ENCODE assay signal across 9 cellular contexts in the genomic region with DNA sequence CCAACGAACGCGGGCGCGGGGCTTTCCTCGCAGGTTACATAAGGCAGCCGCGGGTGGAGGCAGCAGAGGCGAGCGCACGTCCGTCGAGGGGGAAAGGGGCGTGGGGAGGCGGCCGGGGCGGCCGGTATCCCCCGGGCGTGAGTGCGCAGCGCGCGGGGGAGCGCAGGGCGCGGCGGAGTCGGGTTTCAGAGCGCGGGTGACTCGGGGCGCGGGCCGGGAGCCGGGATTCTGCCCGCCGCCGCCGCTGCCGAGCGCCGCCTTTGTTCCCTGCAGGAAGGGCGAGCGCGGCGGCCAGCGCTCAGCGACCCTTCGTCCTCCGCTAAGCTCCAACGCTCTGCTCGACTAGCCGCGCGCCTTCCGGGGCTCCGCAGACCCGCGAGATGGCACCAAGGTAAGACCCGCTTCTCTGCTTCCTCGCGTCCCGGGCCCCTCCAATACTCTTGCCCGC.
DNase-seq lines count a peak whose midpoint lies in the region; ATAC-seq lines count a peak whose summit lies in the region.
"Had no signal": no experiment of that assay in that cellular context is flagged by ENCODE, and none has a peak within 500 bp of the region (broad histone marks: within the 10 kb centered on the region; RNA-seq: fewer than 3 reads in every experiment).

TSS of gene COL15A1 (plus strand) at position 226 of the 448 bp plus-strand sequence. CDS start at position 381, 155 bp downstream.

- H3K27ac Mint-ChIP-seq in activated naive CD8-positive, alpha-beta T cell treated with anti-CD3 and anti-CD28 coated beads, Interleukin-2, amount 50 U/mL, for 24 hours: no peak within 1 kb of the TSS
- H3K27ac Mint-ChIP-seq in stimulated activated naive B cell treated with anti-CD40 and anti-IgM and Interleukin-4, amounts not matched to agents 10 μg/mL and 1 μg/mL and 100 μg/mL, for 72 hours: no peak within 1 kb of the TSS

- H3K9me3 ChIP-seq in iPS-20b (ENCODE audit: insufficient read depth, low read depth, low read length): no peaks in the 10 kb centered on the region

- no peaks in the 10 kb centered on the region for H3K36me3 Mint-ChIP-seq in activated naive CD8-positive, alpha-beta T cell treated with anti-CD3 and anti-CD28 coated beads, Interleukin-2, amount 50 U/mL, for 24 hours (ENCODE audit: low read depth)
- H3K36me3 Mint-ChIP-seq in stimulated activated naive B cell treated with anti-CD40 and anti-IgM and Interleukin-4, amounts not matched to agents 10 μg/mL and 1 μg/mL and 100 μg/mL, for 72 hours: no peaks in the 10 kb centered on the region

- peak within 1 kb of the TSS; percentile 25; the same call in 1 of the 2 replicates for H3K9ac ChIP-seq in iPS-20b (ENCODE audit: low read depth, low read length)
- H3K9ac ChIP-seq: BLaER1 treated with 17β-estradiol and CSF1 and Interleukin-3, amounts not matched to agents 10 nM and 100 nM had no signal

- no peak for ATAC-seq in activated naive CD8-positive, alpha-beta T cell treated with anti-CD3 and anti-CD28 coated beads, Interleukin-2, amount 50 U/mL, for 24 hours
- no peak for ATAC-seq in stimulated activated naive B cell treated with anti-CD40 and anti-IgM and Interleukin-4, amounts not matched to agents 10 μg/mL and 1 μg/mL and 100 μg/mL, for 72 hours (replicated peaks)

- H3K27me3 ChIP-seq in iPS-20b (ENCODE audit: insufficient read depth, low read length): peaks cover 80% of the 10 kb centered on the region

- no peaks in the 10 kb centered on the region for H3K9me3 Mint-ChIP-seq in activated naive CD8-positive, alpha-beta T cell treated with anti-CD3 and anti-CD28 coated beads, Interleukin-2, amount 50 U/mL, for 24 hours
- no peaks in the 10 kb centered on the region for H3K9me3 Mint-ChIP-seq in stimulated activated naive B cell treated with anti-CD40 and anti-IgM and Interleukin-4, amounts not matched to agents 10 μg/mL and 1 μg/mL and 100 μg/mL, for 72 hours

- H3K4me1 ChIP-seq in iPS-20b (ENCODE audit: insufficient read depth, low read length): peaks cover 9% of the 10 kb centered on the region; the same call in 1 of the 2 replicates

- H3K27ac ChIP-seq in iPS-20b (ENCODE audit: low read length): no peak within 1 kb of the TSS
- H3K27ac ChIP-seq: BLaER1 treated with 17β-estradiol and CSF1 and Interleukin-3, amounts not matched to agents 10 nM and 100 nM had no signal

- no peaks in the 10 kb centered on the region for H3K36me3 ChIP-seq in iPS-20b (ENCODE audit: insufficient read depth, low read depth, low read length)
- H3K36me3 ChIP-seq: BLaER1 treated with 17β-estradiol and CSF1 and Interleukin-3, amounts not matched to agents 10 nM and 100 nM had no signal

- peak within 1 kb of the TSS; percentile 54 for H3K4me3 Mint-ChIP-seq in activated naive CD8-positive, alpha-beta T cell treated with anti-CD3 and anti-CD28 coated beads, Interleukin-2, amount 50 U/mL, for 24 hours
- H3K4me3 Mint-ChIP-seq in stimulated activated naive B cell treated with anti-CD40 and anti-IgM and Interleukin-4, amounts not matched to agents 10 μg/mL and 1 μg/mL and 100 μg/mL, for 72 hours: peak within 1 kb of the TSS; percentile 68 to 71

- peaks cover 8% of the 10 kb centered on the region for H3K4me1 Mint-ChIP-seq in activated naive CD8-positive, alpha-beta T cell treated with anti-CD3 and anti-CD28 coated beads, Interleukin-2, amount 50 U/mL, for 24 hours
- peaks cover 9 to 17% of the 10 kb centered on the region in 2 donors for H3K4me1 Mint-ChIP-seq in stimulated activated naive B cell treated with anti-CD40 and anti-IgM and Interleukin-4, amounts not matched to agents 10 μg/mL and 1 μg/mL and 100 μg/mL, for 72 hours

- peak within 1 kb of the TSS; percentile 73 for H3K4me3 ChIP-seq in iPS-20b (ENCODE audit: low read length)
- H3K4me3 ChIP-seq: BLaER1 treated with 17β-estradiol and CSF1 and Interleukin-3, amounts not matched to agents 10 nM and 100 nM had no signal

- DNase-seq in NCI-H1417 (lab: John Stamatoyannopoulos, UW) (peak in 2 of 3 experiments; percentile 75 to 76), NCI-H1417 treated with DMSO at 0.1 percent for 48 hours (lab: John Stamatoyannopoulos, UW) (no peak), NCI-H446 (lab: John Stamatoyannopoulos, UW) (no peak), NK-92 (lab: John Stamatoyannopoulos, UW; ENCODE audit: unreplicated experiment) (no peak), kidney glomerular epithelial cell (lab: John Stamatoyannopoulos, UW) (no peak)
- DNase-seq in activated naive CD8-positive, alpha-beta T cell treated with anti-CD3 and anti-CD28 coated beads, Interleukin-2, amount 50 U/mL, for 24 hours: no peak
- no peak for DNase-seq in stimulated activated naive B cell treated with anti-CD40 and anti-IgM and Interleukin-4, amounts not matched to agents 10 μg/mL and 1 μg/mL and 100 μg/mL, for 72 hours

- H3K27me3 Mint-ChIP-seq in activated naive CD8-positive, alpha-beta T cell treated with anti-CD3 and anti-CD28 coated beads, Interleukin-2, amount 50 U/mL, for 24 hours: peaks cover 61% of the 10 kb centered on the region
- peaks cover 53 to 72% of the 10 kb centered on the region in 2 donors for H3K27me3 Mint-ChIP-seq in stimulated activated naive B cell treated with anti-CD40 and anti-IgM and Interleukin-4, amounts not matched to agents 10 μg/mL and 1 μg/mL and 100 μg/mL, for 72 hours

Comparison
In these comparisons a context has a peak if more than half of its experiments do, and no peak if none do; other contexts are left out.
1. DNase-seq: peak in NCI-H1417 (2 of 3); none in NCI-H1417 treated with DMSO at 0.1 percent for 48 hours (single experiment), activated naive CD8-positive, alpha-beta T cell treated with anti-CD3 and anti-CD28 coated beads, Interleukin-2, amount 50 U/mL, for 24 hours (single experiment), stimulated activated naive B cell treated with anti-CD40 and anti-IgM and Interleukin-4, amounts not matched to agents 10 μg/mL and 1 μg/mL and 100 μg/mL, for 72 hours (single experiment), NCI-H446 (0 of 2), NK-92 (single experiment) and kidney glomerular epithelial cell (single experiment).